13 cellular contexts compared by ENCODE assay signal in the genomic region with DNA sequence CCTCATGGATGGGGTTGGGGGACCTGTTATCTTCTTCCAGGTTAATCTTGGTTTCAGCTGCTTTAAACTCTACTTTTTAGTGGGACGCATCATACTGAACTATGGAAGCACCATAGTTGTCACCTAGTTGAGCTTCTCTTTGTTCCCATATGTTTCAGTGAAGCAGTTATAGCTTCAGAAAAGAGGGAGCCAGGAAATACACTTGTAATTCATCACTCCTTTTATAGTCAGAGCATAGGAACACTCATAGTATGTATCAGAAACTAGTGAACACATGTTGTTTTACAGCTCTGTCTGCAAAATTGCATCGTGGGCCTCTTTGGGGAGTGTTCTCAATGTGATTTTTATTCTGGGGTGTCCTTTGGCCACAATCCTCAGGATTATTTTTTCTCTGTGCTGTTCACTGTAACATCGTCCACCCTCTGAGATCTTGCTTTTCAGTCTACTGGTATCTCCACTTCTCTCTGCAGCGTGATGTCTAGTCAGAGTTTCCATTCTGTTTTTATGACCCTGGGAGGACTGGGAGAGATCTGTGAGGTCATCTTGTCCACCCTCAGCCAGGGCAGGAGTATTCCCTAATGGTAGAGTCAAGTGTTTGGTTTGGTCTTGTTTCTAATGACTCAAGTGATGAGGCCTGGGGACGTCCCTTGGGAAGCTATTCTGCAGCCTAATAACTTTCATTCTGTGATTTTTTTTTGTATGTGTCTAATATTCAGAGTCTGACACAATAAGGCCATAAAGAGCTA.
DNase-seq lines count a peak whose midpoint lies in the region; ATAC-seq and TF ChIP-seq lines count a peak whose summit lies in the region.
"Had no signal": no experiment of that assay in that cellular context is flagged by ENCODE, and none has a peak within 500 bp of the region (broad histone marks: within the 10 kb centered on the region; RNA-seq: fewer than 3 reads in every experiment).

No MANE protein-coding gene starts in this region.

- H3K4me1 Mint-ChIP-seq in activated CD8-positive, alpha-beta T cell treated with anti-CD3 and anti-CD28 coated beads for 36 hours (ENCODE audit: low read depth): no peaks in the 10 kb centered on the region
- no peaks in the 10 kb centered on the region for H3K4me1 Mint-ChIP-seq in activated CD4-positive, alpha-beta T cell treated with anti-CD3 and anti-CD28 coated beads, Interleukin-2, amount 10 ng/mL, durations not matched to agents 24 days and 14 days
- H3K4me1 Mint-ChIP-seq: activated CD4-positive, alpha-beta T cell treated with anti-CD3 and anti-CD28 coated beads, Interleukin-2, amount 10 ng/mL, durations not matched to agents 7 days and 5 days; T-cell had no signal

- H3K27ac ChIP-seq in right cardiac atrium (ENCODE audit: low read length): peak overlapping the region; percentile 12

- peak; percentile 11 for DNase-seq in MG63
- peak; percentile 22 to 75 for DNase-seq in cardiac fibroblast (ENCODE audit: low read depth in 2 of 2)
- peak in 2 of 3 donors; percentile 65 to 68 for DNase-seq in right cardiac atrium
- peak; percentile 96 for DNase-seq in stromal cell of bone marrow (ENCODE audit: low read depth)
- no peak for DNase-seq in kidney tubule cell (ENCODE audit: low spot score)
- no peak for DNase-seq in activated CD8-positive, alpha-beta T cell treated with anti-CD3 and anti-CD28 coated beads for 36 hours
- no peak for DNase-seq in activated CD4-positive, alpha-beta T cell treated with anti-CD3 and anti-CD28 coated beads, Interleukin-2, amount 10 ng/mL, durations not matched to agents 24 days and 14 days
- DNase-seq: activated CD4-positive, alpha-beta T cell treated with anti-CD3 and anti-CD28 coated beads, Interleukin-2, amount 10 ng/mL, durations not matched to agents 7 days and 5 days; CD4-positive, alpha-beta T cell; kidney glomerular epithelial cell; T-cell had no signal

- H3K27me3 ChIP-seq in MG63 (no peaks in the 10 kb centered on the region), right cardiac atrium (ENCODE audit: control insufficient read depth, insufficient read depth) (no peaks in the 10 kb centered on the region)

- CTCF ChIA-PET in activated CD8-positive, alpha-beta T cell treated with anti-CD3 and anti-CD28 coated beads for 36 hours (lab: Charles Lee): no interaction called here

- H3K4me3 Mint-ChIP-seq in activated CD8-positive, alpha-beta T cell treated with anti-CD3 and anti-CD28 coated beads for 36 hours: no peak overlapping the region
- H3K4me3 Mint-ChIP-seq in activated CD4-positive, alpha-beta T cell treated with anti-CD3 and anti-CD28 coated beads, Interleukin-2, amount 10 ng/mL, durations not matched to agents 24 days and 14 days: no peak overlapping the region
- H3K4me3 Mint-ChIP-seq: activated CD4-positive, alpha-beta T cell treated with anti-CD3 and anti-CD28 coated beads, Interleukin-2, amount 10 ng/mL, durations not matched to agents 7 days and 5 days; CD4-positive, alpha-beta T cell; T-cell had no signal

- POLR2A ChIA-PET in activated CD8-positive, alpha-beta T cell treated with anti-CD3 and anti-CD28 coated beads for 36 hours (lab: Charles Lee): no interaction called here

- H3K4me3 ChIP-seq in MG63 (no peak overlapping the region), cardiac fibroblast (replicated peaks in 1 of 2; ENCODE audit: low read depth in 2 of 2, low read length in 2 of 2) (no peak overlapping the region), right cardiac atrium (ENCODE audit: low read length) (no peak overlapping the region)

- ATAC-seq in right cardiac atrium (peak; percentile 72 to 90), GM21619 (IDR thresholded peaks at IDR 0.05; ENCODE audit: unreplicated experiment) (no peak)
- ATAC-seq in activated CD8-positive, alpha-beta T cell treated with anti-CD3 and anti-CD28 coated beads for 36 hours: no peak
- ATAC-seq: T-cell had no signal

- intact Hi-C loops in right cardiac atrium (cut with DNase I): no loop called here
- intact Hi-C loops in activated CD8-positive, alpha-beta T cell treated with anti-CD3 and anti-CD28 coated beads for 36 hours (cut with micrococcal nuclease): no loop called here
- intact Hi-C loops in activated CD4-positive, alpha-beta T cell treated with anti-CD3 and anti-CD28 coated beads, Interleukin-2, amount 10 ng/mL, durations not matched to agents 24 days and 14 days (cut with micrococcal nuclease): no loop called here

- no peaks in the 10 kb centered on the region for H3K36me3 Mint-ChIP-seq in activated CD8-positive, alpha-beta T cell treated with anti-CD3 and anti-CD28 coated beads for 36 hours (ENCODE audit: low read depth)
- H3K36me3 Mint-ChIP-seq in activated CD4-positive, alpha-beta T cell treated with anti-CD3 and anti-CD28 coated beads, Interleukin-2, amount 10 ng/mL, durations not matched to agents 24 days and 14 days (ENCODE audit: low read depth): no peaks in the 10 kb centered on the region
- H3K36me3 Mint-ChIP-seq: T-cell had no signal

- 57% methylated on average over 5 of the region's 5 CpGs for WGBS in right cardiac atrium

- H3K9me3 Mint-ChIP-seq in activated CD8-positive, alpha-beta T cell treated with anti-CD3 and anti-CD28 coated beads for 36 hours: no peaks in the 10 kb centered on the region
- no peaks in the 10 kb centered on the region for H3K9me3 Mint-ChIP-seq in activated CD4-positive, alpha-beta T cell treated with anti-CD3 and anti-CD28 coated beads, Interleukin-2, amount 10 ng/mL, durations not matched to agents 24 days and 14 days
- H3K9me3 Mint-ChIP-seq: activated T-helper 2 cell treated with anti-CD3 and anti-CD28 coated beads, Interferon-gamma antibody, Interleukin-2, Interleukin-4, amounts not matched to agents 10 μg/mL and 5 μg/mL and 100 μg/mL, durations not matched to agents 14 hours and 24 hours and 36 hours; CD4-positive, alpha-beta T cell had no signal

- H3K36me3 ChIP-seq in MG63: no peaks in the 10 kb centered on the region

- H3K9me3 ChIP-seq in MG63 (no peaks in the 10 kb centered on the region), right cardiac atrium (ENCODE audit: control insufficient read depth, low read length) (no peaks in the 10 kb centered on the region)

- no peaks in the 10 kb centered on the region for H3K27me3 Mint-ChIP-seq in activated CD8-positive, alpha-beta T cell treated with anti-CD3 and anti-CD28 coated beads for 36 hours
- no peaks in the 10 kb centered on the region for H3K27me3 Mint-ChIP-seq in activated CD4-positive, alpha-beta T cell treated with anti-CD3 and anti-CD28 coated beads, Interleukin-2, amount 10 ng/mL, durations not matched to agents 24 days and 14 days
- H3K27me3 Mint-ChIP-seq: activated CD4-positive, alpha-beta T cell treated with anti-CD3 and anti-CD28 coated beads, Interleukin-2, amount 10 ng/mL, durations not matched to agents 7 days and 5 days; CD4-positive, alpha-beta T cell; T-cell had no signal

- H3K4me1 ChIP-seq in right cardiac atrium (ENCODE audit: control insufficient read depth, insufficient read depth, low read length): no peaks in the 10 kb centered on the region

- no peak overlapping the region for H3K27ac Mint-ChIP-seq in activated CD8-positive, alpha-beta T cell treated with anti-CD3 and anti-CD28 coated beads for 36 hours
- no peak overlapping the region for H3K27ac Mint-ChIP-seq in activated CD4-positive, alpha-beta T cell treated with anti-CD3 and anti-CD28 coated beads, Interleukin-2, amount 10 ng/mL, durations not matched to agents 24 days and 14 days
- H3K27ac Mint-ChIP-seq: activated CD4-positive, alpha-beta T cell treated with anti-CD3 and anti-CD28 coated beads, Interleukin-2, amount 10 ng/mL, durations not matched to agents 7 days and 5 days; activated T-helper 2 cell treated with anti-CD3 and anti-CD28 coated beads, Interferon-gamma antibody, Interleukin-2, Interleukin-4, amounts not matched to agents 10 μg/mL and 5 μg/mL and 100 μg/mL, durations not matched to agents 14 hours and 24 hours and 36 hours; CD4-positive, alpha-beta T cell; T-cell had no signal

- TF ChIP-seq CTCF in cardiac fibroblast (IDR thresholded peaks at IDR 0.05; ENCODE audit: low read depth, low read length): no peak
- no peak for TF ChIP-seq CTCF in activated CD8-positive, alpha-beta T cell treated with anti-CD3 and anti-CD28 coated beads for 36 hours (IDR thresholded peaks at IDR 0.05)

Comparison
In these comparisons a context has a peak if more than half of its experiments do, and no peak if none do; other contexts are left out.
1. DNase-seq: peak in MG63 (single experiment), cardiac fibroblast (2 of 2), right cardiac atrium (2 of 3) and stromal cell of bone marrow (single experiment); none in kidney tubule cell (single experiment), activated CD8-positive, alpha-beta T cell treated with anti-CD3 and anti-CD28 coated beads for 36 hours (single experiment) and activated CD4-positive, alpha-beta T cell treated with anti-CD3 and anti-CD28 coated beads, Interleukin-2, amount 10 ng/mL, durations not matched to agents 24 days and 14 days (single experiment).
2. ATAC-seq: peak in right cardiac atrium (2 of 2); none in activated CD8-positive, alpha-beta T cell treated with anti-CD3 and anti-CD28 coated beads for 36 hours (single experiment) and GM21619 (single experiment).